ENCODE assay signal across 8 cellular contexts in genomic region chr3:133040696-133041523, GRCh38. TPM values are rescaled to one million over a fixed set of nuclear protein-coding genes. Genes with fewer than 3 reads are reported as not detected.
DNase-seq lines count a peak whose midpoint lies in the region; ATAC-seq and TF ChIP-seq lines count a peak whose summit lies in the region.

No MANE protein-coding gene starts in this region.

- H3K36me3 ChIP-seq in PC-9 (ENCODE audit: low read depth), result no peaks in the 10 kb centered on the region
- no peaks in the 10 kb centered on the region for H3K36me3 ChIP-seq in right lobe of liver

- CTCF ChIA-PET in AG04449 (lab: Yijun Ruan, JAX) (interaction anchor here (0.6 to 11.0 kb wide), 34 partner anchors 8 to 1641 kb away, joined by 3 to 297 read pairs (median 4); no protein-coding TSS in a partner anchor), PC-9 (lab: Charles Lee) (interaction anchor here (0.5 to 0.6 kb wide), 2 partner anchors 472 to 506 kb away, joined by 5 read pairs; no protein-coding TSS in a partner anchor)

- H3K79me2 ChIP-seq in PC-9 (ENCODE audit: low read depth), result no peaks in the 10 kb centered on the region

- H3K9me3 ChIP-seq in PC-9 (ENCODE audit: insufficient read depth, low read depth) (no peaks in the 10 kb centered on the region), right lobe of liver (no peaks in the 10 kb centered on the region)

- WGBS in right lobe of liver (ENCODE audit: insufficient coverage, low coverage, low lambda C conversion rate, missing lambda C conversion rate), result 6% methylated on average over 4 of the region's 6 CpGs

- no peak overlapping the region for H2AFZ ChIP-seq in PC-9

- no peak overlapping the region for H3K4me2 ChIP-seq in PC-9

- peak; percentile 86 to 94 (median 90) for ATAC-seq in right lobe of liver
- ATAC-seq in HG03342 (IDR thresholded peaks at IDR 0.05; ENCODE audit: unreplicated experiment), result no peak

- TF ChIP-seq CTCF in AG04449 (IDR thresholded peaks at IDR 0.05; ENCODE audit: insufficient read depth, low read length, missing control alignments) (peak; percentile 85), GM12873 (IDR thresholded peaks at IDR 0.05; ENCODE audit: insufficient read depth, low read depth, low read length, missing control alignments) (peak; percentile 77), PC-9 (conservative IDR thresholded peaks at IDR 0.05) (peak; percentile 74), right lobe of liver (IDR thresholded peaks at IDR 0.05) (peak; percentile 70 to 83 (median 79))

- H3K27me3 ChIP-seq in PC-9 (ENCODE audit: insufficient read depth, low read depth), result peaks cover 42% of the 10 kb centered on the region
- H3K27me3 ChIP-seq in right lobe of liver, result peaks cover 13 to 19% of the 10 kb centered on the region in 2 donors

- H3K4me3 ChIP-seq in AG04449 (ENCODE audit: low read depth, low read length) (no peak overlapping the region), PC-9 (no peak overlapping the region), right lobe of liver (no peak overlapping the region)

- H3K27ac ChIP-seq in PC-9 (no peak overlapping the region), right lobe of liver (no peak overlapping the region)

- H3F3A ChIP-seq in PC-9 (ENCODE audit: insufficient read depth, low read depth), result no peaks in the 10 kb centered on the region

- intact Hi-C loops in PC-9 (cut with micrococcal nuclease; ENCODE audit: unreplicated experiment) (loop anchor here (1.0 to 5.0 kb wide), 4 partner anchors 309 to 382 kb away; no protein-coding TSS in a partner anchor), right lobe of liver (cut with DNase I) (loop anchor here (10.0 kb wide), 1 partner anchor 344 kb away; no protein-coding TSS in a partner anchor)

- no peaks in the 10 kb centered on the region for H3K4me1 ChIP-seq in PC-9 (replicated peaks; ENCODE audit: insufficient read depth)
- peaks cover 0 to 15% (median 0%) of the 10 kb centered on the region in 4 donors for H3K4me1 ChIP-seq in right lobe of liver

- POLR2A ChIA-PET in AG04449 (lab: Yijun Ruan, JAX) (interaction anchor here (1.0 kb wide), 1 partner anchor 337 kb away, joined by 3 read pairs; no protein-coding TSS in a partner anchor), PC-9 (lab: Charles Lee; ENCODE audit: unreplicated experiment) (interaction anchor here (0.6 kb wide), 1 partner anchor 1445 kb away, joined by 3 read pairs; the partner anchor contains the start of genes ANAPC13 and CEP63)

- BruUV-seq in PC-9 (replicated peaks; lab: Mats Ljungman, UMichigan), result no TSS peak

- H3K9me2 ChIP-seq in PC-9 (ENCODE audit: insufficient read depth), result no peaks in the 10 kb centered on the region

- TF ChIP-seq POLR2A in right lobe of liver (IDR thresholded peaks at IDR 0.05), result no peak

- DNase-seq in AG04449 (ENCODE audit: low read depth, low spot score) (peak; percentile 12), LHCN-M2 (ENCODE audit: low read depth) (peak; percentile 80), PC-9 (peak; percentile 36 to 61), dedifferentiated amniotic fluid mesenchymal stem cell (ENCODE audit: extremely low spot score) (peak; percentile 74), right lobe of liver (peak; percentile 54 to 75 (median 66)), superior temporal gyrus (ENCODE audit: extremely low spot score) (peak; percentile 97)

- H4K20me1 ChIP-seq in PC-9 (ENCODE audit: insufficient read depth), result no peaks in the 10 kb centered on the region

RNA-seq across cellular contexts. Expression of gene TMEM108, which starts 2.7 kb away (rescaled TPM):
- total RNA-seq in LHCN-M2 (2014; rRNA removed) (5.8 and 9.4 TPM in 2 replicates), PC-9 (2021) (not detected in 2 replicates), right lobe of liver (under 1 TPM in 2 of 6 experiments, not detected in 4; 0.10 to 0.20 TPM)
- polyA plus RNA-seq in LHCN-M2 (2012), result 22.1 TPM

Comparison
In these comparisons a context has a peak if more than half of its experiments do, and no peak if none do; other contexts are left out.
1. DNase-seq: peak in every context shown above with its lines; median percentile 97 in superior temporal gyrus; 80 in LHCN-M2; 74 in dedifferentiated amniotic fluid mesenchymal stem cell; 66 in right lobe of liver; 48 in PC-9; 12 in AG04449.